8 cellular contexts compared by ENCODE assay signal in genomic region chr5:78677777-78678668, GRCh38. TPM values are rescaled to one million over a fixed set of nuclear protein-coding genes. Genes with fewer than 3 reads are reported as not detected.
DNase-seq lines count a peak whose midpoint lies in the region; ATAC-seq and TF ChIP-seq lines count a peak whose summit lies in the region.

No MANE protein-coding gene starts in this region.

- H3K4me3 ChIP-seq in osteoblast (ENCODE audit: insufficient read depth, low read length), result peak overlapping the region; percentile 7

- peak overlapping the region; percentile 97 for H3K27ac Mint-ChIP-seq in chondrocyte (ENCODE audit: unreplicated experiment)

- H3K27me3 Mint-ChIP-seq in chondrocyte (ENCODE audit: low read depth), result no peaks in the 10 kb centered on the region

- H3K9me3 Mint-ChIP-seq in chondrocyte (ENCODE audit: low read depth), result peaks cover 10% of the 10 kb centered on the region

- H3K79me2 ChIP-seq in osteoblast (ENCODE audit: insufficient read depth, low read length), result no peaks in the 10 kb centered on the region

- no peaks in the 10 kb centered on the region for H4K20me1 ChIP-seq in osteoblast (ENCODE audit: insufficient read depth, low read length)

- ATAC-seq in HG03565 (IDR thresholded peaks at IDR 0.05; ENCODE audit: unreplicated experiment) (peak; percentile 68), HG03457 (IDR thresholded peaks at IDR 0.05; ENCODE audit: unreplicated experiment) (no peak)

- peaks cover 27% of the 10 kb centered on the region for H3K4me1 Mint-ChIP-seq in chondrocyte (ENCODE audit: low read depth)

- peak; percentile 48 for TF ChIP-seq CTCF in chondrocyte (IDR thresholded peaks at IDR 0.05)
- peak; percentile 23 for TF ChIP-seq CTCF in osteoblast (IDR thresholded peaks at IDR 0.05; ENCODE audit: extremely low read depth, low read depth, low read length)

- H3K36me3 Mint-ChIP-seq in chondrocyte (ENCODE audit: low read depth), result no peaks in the 10 kb centered on the region

- peak; percentile 79 for DNase-seq in DMS53 (lab: John Stamatoyannopoulos, UW)
- DNase-seq in chondrocyte (ENCODE audit: low spot score), result no peak
- DNase-seq in osteoblast (ENCODE audit: insufficient read length, low spot score, missing footprints), result peak; percentile 93
- no peak for DNase-seq in pons (ENCODE audit: low spot score)
- no peak for DNase-seq in cortex of kidney (lab: John Stamatoyannopoulos, UW)
- no peak for DNase-seq in activated T-cell treated with anti-CD3 and anti-CD28 coated beads, Interleukin-2, amount 50 U/mL, for 1 hour

- H3K4me1 ChIP-seq in osteoblast (ENCODE audit: insufficient read depth, low read length), result peaks cover 14% of the 10 kb centered on the region

- H3K4me3 Mint-ChIP-seq in chondrocyte (ENCODE audit: unreplicated experiment), result peak overlapping the region; percentile 1

- no peaks in the 10 kb centered on the region for H3K27me3 ChIP-seq in osteoblast (ENCODE audit: insufficient read depth, low read length)

- H3K4me2 ChIP-seq in osteoblast (ENCODE audit: insufficient read depth, low read length), result peak overlapping the region; percentile 68

- peak overlapping the region; percentile 97 for H3K27ac ChIP-seq in osteoblast (ENCODE audit: low read depth, low read length)

- H3K9me3 ChIP-seq in osteoblast (ENCODE audit: low read depth, low read length), result no peaks in the 10 kb centered on the region

- H3K36me3 ChIP-seq in osteoblast (ENCODE audit: insufficient read depth, low read length), result no peaks in the 10 kb centered on the region

- H2AFZ ChIP-seq in osteoblast (ENCODE audit: low read length), result no peak overlapping the region

RNA-seq across cellular contexts. Expression of gene LHFPL2, which starts 29.5 kb away (rescaled TPM):
- 45.4 to 49.6 TPM (median 49.4 TPM) in 3 replicates for total RNA-seq in chondrocyte
- 63.6 and 64.4 TPM in 2 replicates for total RNA-seq in osteoblast

Comparison
In these comparisons a context has a peak if more than half of its experiments do, and no peak if none do; other contexts are left out.
1. DNase-seq: peak in DMS53 (single experiment) and osteoblast (single experiment); none in chondrocyte (single experiment), pons (single experiment), cortex of kidney (single experiment) and activated T-cell treated with anti-CD3 and anti-CD28 coated beads, Interleukin-2, amount 50 U/mL, for 1 hour (single experiment).